In genomic region chr1:186059311-186059710, GRCh38 we compare ENCODE assay signal across 15 cellular contexts.
DNase-seq lines count a peak whose midpoint lies in the region; ATAC-seq and TF ChIP-seq lines count a peak whose summit lies in the region.
"Had no signal": no experiment of that assay in that cellular context is flagged by ENCODE, and none has a peak within 500 bp of the region (broad histone marks: within the 10 kb centered on the region; RNA-seq: fewer than 3 reads in every experiment).

No MANE protein-coding gene starts in this region.

- no peak overlapping the region for H3K27ac ChIP-seq in dorsolateral prefrontal cortex
- H3K27ac ChIP-seq: SJCRH30, spleen, stomach had no signal

- H3K4me1 ChIP-seq in adipocyte (ENCODE audit: control insufficient read depth, insufficient read depth, low read length): peaks cover 16% of the 10 kb centered on the region
- H3K4me1 ChIP-seq: SJCRH30, spleen, stomach had no signal

- H3K9me3 Mint-ChIP-seq in natural killer cell treated with Interleukin-12 subunit alpha and Interleukin-12 subunit beta and Interleukin-15 and Interleukin-18, amount 100 ng/mL, for 72 hours: no peaks in the 10 kb centered on the region
- H3K9me3 Mint-ChIP-seq: activated CD4-positive, alpha-beta T cell treated with anti-CD3 and anti-CD28 coated beads, Interleukin-2, amount 10 ng/mL, durations not matched to agents 24 days and 14 days; activated naive CD8-positive, alpha-beta T cell treated with anti-CD3 and anti-CD28 coated beads, Interleukin-2, amount 10 ng/mL, durations not matched to agents 7 days and 5 days; GM23338 had no signal

- H3K4me3 Mint-ChIP-seq in natural killer cell treated with Interleukin-12 subunit alpha and Interleukin-12 subunit beta and Interleukin-15 and Interleukin-18, amount 100 ng/mL, for 72 hours: no peak overlapping the region
- H3K4me3 Mint-ChIP-seq: activated CD4-positive, alpha-beta T cell treated with anti-CD3 and anti-CD28 coated beads, Interleukin-2, amount 10 ng/mL, durations not matched to agents 24 days and 14 days; activated naive CD8-positive, alpha-beta T cell treated with anti-CD3 and anti-CD28 coated beads, Interleukin-2, amount 10 ng/mL, durations not matched to agents 7 days and 5 days; CD14-positive monocyte; GM23338 had no signal

- no peak overlapping the region for H3K4me3 ChIP-seq in AG09309 (ENCODE audit: control insufficient read depth, low read depth, low read length)
- peak overlapping the region; percentile 62 for H3K4me3 ChIP-seq in adipocyte (ENCODE audit: low read length)
- H3K4me3 ChIP-seq in kidney epithelial cell (ENCODE audit: low read depth, low read length): no peak overlapping the region
- no peak overlapping the region for H3K4me3 ChIP-seq in dorsolateral prefrontal cortex
- H3K4me3 ChIP-seq: GM23338, SJCRH30, spleen, stomach had no signal

- H3K9me3 ChIP-seq in adipocyte (ENCODE audit: control insufficient read depth, low read length): no peaks in the 10 kb centered on the region
- H3K9me3 ChIP-seq: SJCRH30, spleen, stomach had no signal

- H3K27ac Mint-ChIP-seq in natural killer cell treated with Interleukin-12 subunit alpha and Interleukin-12 subunit beta and Interleukin-15 and Interleukin-18, amount 100 ng/mL, for 72 hours: no peak overlapping the region
- H3K27ac Mint-ChIP-seq: activated CD4-positive, alpha-beta T cell treated with anti-CD3 and anti-CD28 coated beads, Interleukin-2, amount 10 ng/mL, durations not matched to agents 24 days and 14 days; activated naive CD8-positive, alpha-beta T cell treated with anti-CD3 and anti-CD28 coated beads, Interleukin-2, amount 10 ng/mL, durations not matched to agents 7 days and 5 days; CD14-positive monocyte; GM23338 had no signal

- DNase-seq in AG09309 (ENCODE audit: low read depth) (peak; percentile 32), adipocyte (ENCODE audit: low read depth) (peak; percentile 65), kidney epithelial cell (ENCODE audit: low read depth) (peak; percentile 77), dorsolateral prefrontal cortex (no peak), AML-193 (lab: John Stamatoyannopoulos, UW) (no peak)
- no peak for DNase-seq in natural killer cell treated with Interleukin-12 subunit alpha and Interleukin-12 subunit beta and Interleukin-15 and Interleukin-18, amount 100 ng/mL, for 72 hours (ENCODE audit: low spot score)
- DNase-seq: activated CD4-positive, alpha-beta T cell treated with anti-CD3 and anti-CD28 coated beads, Interleukin-2, amount 10 ng/mL, durations not matched to agents 24 days and 14 days; activated naive CD8-positive, alpha-beta T cell treated with anti-CD3 and anti-CD28 coated beads, Interleukin-2, amount 10 ng/mL, durations not matched to agents 7 days and 5 days; SJCRH30; spleen; stomach had no signal

- no peaks in the 10 kb centered on the region for H3K27me3 ChIP-seq in adipocyte (replicated peaks; ENCODE audit: control insufficient read depth, insufficient read depth, low read length)
- H3K27me3 ChIP-seq in kidney epithelial cell (ENCODE audit: control insufficient read depth, insufficient read depth, low read length): no peaks in the 10 kb centered on the region
- H3K27me3 ChIP-seq in dorsolateral prefrontal cortex: no peaks in the 10 kb centered on the region
- H3K27me3 ChIP-seq: SJCRH30, spleen, stomach had no signal

- no peaks in the 10 kb centered on the region for H3K27me3 Mint-ChIP-seq in natural killer cell treated with Interleukin-12 subunit alpha and Interleukin-12 subunit beta and Interleukin-15 and Interleukin-18, amount 100 ng/mL, for 72 hours
- H3K27me3 Mint-ChIP-seq: activated CD4-positive, alpha-beta T cell treated with anti-CD3 and anti-CD28 coated beads, Interleukin-2, amount 10 ng/mL, durations not matched to agents 24 days and 14 days; activated naive CD8-positive, alpha-beta T cell treated with anti-CD3 and anti-CD28 coated beads, Interleukin-2, amount 10 ng/mL, durations not matched to agents 7 days and 5 days had no signal

- ATAC-seq in GM21423 (IDR thresholded peaks at IDR 0.05; ENCODE audit: unreplicated experiment): peak; percentile 68
- ATAC-seq in GM21390 (IDR thresholded peaks at IDR 0.05; ENCODE audit: unreplicated experiment): no peak
- no peak for ATAC-seq in natural killer cell treated with Interleukin-12 subunit alpha and Interleukin-12 subunit beta and Interleukin-15 and Interleukin-18, amount 100 ng/mL, for 72 hours
- ATAC-seq: GM23338 had no signal

- TF ChIP-seq CTCF in AG09309 (IDR thresholded peaks at IDR 0.05; ENCODE audit: control insufficient read depth, insufficient read depth, low read depth, low read length, missing control alignments): no peak
- no peak for TF ChIP-seq CTCF in kidney epithelial cell (IDR thresholded peaks at IDR 0.05; ENCODE audit: insufficient read depth, low read length, poor library complexity, severe bottlenecking)
- no peak for TF ChIP-seq CTCF in dorsolateral prefrontal cortex (IDR thresholded peaks at IDR 0.05 in 54 of 56, conservative IDR thresholded peaks at IDR 0.05 in 2 of 56; ENCODE audit: low read depth in 1 of 56, partially characterized antibody in 56 of 56)

- H3K36me3 ChIP-seq in adipocyte (ENCODE audit: control insufficient read depth, insufficient read depth, low read length, severe bottlenecking) (no peaks in the 10 kb centered on the region), kidney epithelial cell (ENCODE audit: control insufficient read depth, insufficient read depth, low read length) (no peaks in the 10 kb centered on the region)
- H3K36me3 ChIP-seq: stomach had no signal

- no peak overlapping the region for H3K9ac ChIP-seq in adipocyte (ENCODE audit: low read length)

- intact Hi-C loops in dorsolateral prefrontal cortex (cut with DNase I): no loop called here

- H3K36me3 Mint-ChIP-seq in natural killer cell treated with Interleukin-12 subunit alpha and Interleukin-12 subunit beta and Interleukin-15 and Interleukin-18, amount 100 ng/mL, for 72 hours: no peaks in the 10 kb centered on the region
- H3K36me3 Mint-ChIP-seq: activated naive CD8-positive, alpha-beta T cell treated with anti-CD3 and anti-CD28 coated beads, Interleukin-2, amount 10 ng/mL, durations not matched to agents 7 days and 5 days; CD14-positive monocyte had no signal

- no peaks in the 10 kb centered on the region for H3K4me1 Mint-ChIP-seq in natural killer cell treated with Interleukin-12 subunit alpha and Interleukin-12 subunit beta and Interleukin-15 and Interleukin-18, amount 100 ng/mL, for 72 hours (ENCODE audit: low read depth in 2 of 2)
- H3K4me1 Mint-ChIP-seq: activated CD4-positive, alpha-beta T cell treated with anti-CD3 and anti-CD28 coated beads, Interleukin-2, amount 10 ng/mL, durations not matched to agents 24 days and 14 days; activated naive CD8-positive, alpha-beta T cell treated with anti-CD3 and anti-CD28 coated beads, Interleukin-2, amount 10 ng/mL, durations not matched to agents 7 days and 5 days; CD14-positive monocyte; GM23338 had no signal

Comparison
In these comparisons a context has a peak if more than half of its experiments do, and no peak if none do; other contexts are left out.
1. DNase-seq: peak in AG09309 (single experiment), adipocyte (single experiment) and kidney epithelial cell (single experiment); none in dorsolateral prefrontal cortex (0 of 10), AML-193 (0 of 2) and natural killer cell treated with Interleukin-12 subunit alpha and Interleukin-12 subunit beta and Interleukin-15 and Interleukin-18, amount 100 ng/mL, for 72 hours (single experiment).